In genomic region chr11:75214411-75214821, GRCh38 we compare ENCODE assay signal across 8 cellular contexts. TPM values are rescaled to one million over a fixed set of nuclear protein-coding genes. Genes with fewer than 3 reads are reported as not detected.
DNase-seq lines count a peak whose midpoint lies in the region; ATAC-seq and TF ChIP-seq lines count a peak whose summit lies in the region.

No MANE protein-coding gene starts in this region.

- H3K27me3 Mint-ChIP-seq in activated CD4-positive, alpha-beta T cell treated with anti-CD3 and anti-CD28 coated beads for 36 hours, result peaks cover 28% of the 10 kb centered on the region
- H3K27me3 Mint-ChIP-seq in mesothelial cell of epicardium (ENCODE audit: low read depth), result peaks cover 43% of the 10 kb centered on the region

- H3K4me3 Mint-ChIP-seq in activated CD4-positive, alpha-beta T cell treated with anti-CD3 and anti-CD28 coated beads for 36 hours, result no peak overlapping the region
- H3K4me3 Mint-ChIP-seq in mesothelial cell of epicardium, result no peak overlapping the region

- intact Hi-C loops in activated CD4-positive, alpha-beta T cell treated with anti-CD3 and anti-CD28 coated beads for 36 hours (cut with DNase I, micrococcal nuclease), result loop anchor here in 1 of 2 experiments (1.0 to 2.0 kb wide), 2 partner anchors 19 to 26 kb away; partner anchors contain the start of gene TPBGL
- intact Hi-C loops in colonic mucosa (cut with DNase I), result no loop called here

- H3K4me3 ChIP-seq in colonic mucosa, result no peak overlapping the region

- peak; percentile 77 for DNase-seq in GM03348 (ENCODE audit: low spot score)
- DNase-seq in NCI-H2029 (lab: John Stamatoyannopoulos, UW), result peak; percentile 59
- DNase-seq in activated CD4-positive, alpha-beta T cell treated with anti-CD3 and anti-CD28 coated beads for 36 hours, result peak; percentile 90
- DNase-seq in colonic mucosa, result peak; percentile 82
- DNase-seq in mesothelial cell of epicardium (ENCODE audit: low spot score in 2 of 2, unreplicated experiment in 2 of 2), result peak; percentile 83 to 94
- peak; percentile 56 for DNase-seq in stimulated activated CD8-positive, alpha-beta memory T cell treated with anti-CD3 and anti-CD28 coated beads, Interleukin-4, amount 100 ng/mL, for 24 hours (ENCODE audit: low read depth)

- CTCF ChIA-PET in activated CD4-positive, alpha-beta T cell treated with anti-CD3 and anti-CD28 coated beads for 36 hours (lab: Charles Lee), result interaction anchor here (0.7 to 2.3 kb wide), 11 partner anchors 9 to 114 kb away, joined by 3 to 18 read pairs (median 4); partner anchors contain the start of gene TPBGL

- peak; percentile 71 for ATAC-seq in activated CD4-positive, alpha-beta T cell treated with anti-CD3 and anti-CD28 coated beads for 36 hours
- no peak for ATAC-seq in HG02610 (IDR thresholded peaks at IDR 0.05; ENCODE audit: unreplicated experiment)
- no peak for ATAC-seq in HG03280 (IDR thresholded peaks at IDR 0.05; ENCODE audit: unreplicated experiment)

- no peak overlapping the region for H3K27ac Mint-ChIP-seq in activated CD4-positive, alpha-beta T cell treated with anti-CD3 and anti-CD28 coated beads for 36 hours
- no peak overlapping the region for H3K27ac Mint-ChIP-seq in mesothelial cell of epicardium

- H3K27ac ChIP-seq in colonic mucosa, result no peak overlapping the region

- TF ChIP-seq CTCF in colonic mucosa (IDR thresholded peaks at IDR 0.05) (no peak), mesothelial cell of epicardium (IDR thresholded peaks at IDR 0.05; ENCODE audit: unreplicated experiment) (no peak)

- no peaks in the 10 kb centered on the region for H3K9me3 Mint-ChIP-seq in activated CD4-positive, alpha-beta T cell treated with anti-CD3 and anti-CD28 coated beads for 36 hours (ENCODE audit: low read depth)
- no peaks in the 10 kb centered on the region for H3K9me3 Mint-ChIP-seq in mesothelial cell of epicardium

- H3K36me3 ChIP-seq in colonic mucosa, result no peaks in the 10 kb centered on the region

- no peaks in the 10 kb centered on the region for H3K4me1 Mint-ChIP-seq in activated CD4-positive, alpha-beta T cell treated with anti-CD3 and anti-CD28 coated beads for 36 hours
- no peaks in the 10 kb centered on the region for H3K4me1 Mint-ChIP-seq in mesothelial cell of epicardium

- no peak overlapping the region for H3K9ac ChIP-seq in colonic mucosa (ENCODE audit: low read depth in 2 of 2, low read length in 2 of 2)

- no peaks in the 10 kb centered on the region for H3K36me3 Mint-ChIP-seq in activated CD4-positive, alpha-beta T cell treated with anti-CD3 and anti-CD28 coated beads for 36 hours (ENCODE audit: low read depth)
- H3K36me3 Mint-ChIP-seq in mesothelial cell of epicardium, result no peaks in the 10 kb centered on the region

- no peaks in the 10 kb centered on the region for H3K27me3 ChIP-seq in colonic mucosa

- no peaks in the 10 kb centered on the region for H3K9me3 ChIP-seq in colonic mucosa

- POLR2A ChIA-PET in activated CD4-positive, alpha-beta T cell treated with anti-CD3 and anti-CD28 coated beads for 36 hours (lab: Charles Lee), result interaction anchor here (0.6 kb wide), 2 partner anchors 10 to 275 kb away, joined by 3 to 4 read pairs; no protein-coding TSS in a partner anchor

- no peaks in the 10 kb centered on the region for H3K4me1 ChIP-seq in colonic mucosa

RNA-seq across cellular contexts. Expression of gene TPBGL, which starts 26.2 kb away (rescaled TPM):
- total RNA-seq in activated CD4-positive, alpha-beta T cell treated with anti-CD3 and anti-CD28 coated beads for 36 hours, result under 1 TPM; 0.18 to 0.21 TPM
- under 1 TPM; 0.11 to 0.15 TPM for total RNA-seq in colonic mucosa
- 0.07 to 0.11 TPM (median 0.11 TPM) in 3 replicates for total RNA-seq in mesothelial cell of epicardium
